ENCODE assay signal across 30 cellular contexts in the genomic region with DNA sequence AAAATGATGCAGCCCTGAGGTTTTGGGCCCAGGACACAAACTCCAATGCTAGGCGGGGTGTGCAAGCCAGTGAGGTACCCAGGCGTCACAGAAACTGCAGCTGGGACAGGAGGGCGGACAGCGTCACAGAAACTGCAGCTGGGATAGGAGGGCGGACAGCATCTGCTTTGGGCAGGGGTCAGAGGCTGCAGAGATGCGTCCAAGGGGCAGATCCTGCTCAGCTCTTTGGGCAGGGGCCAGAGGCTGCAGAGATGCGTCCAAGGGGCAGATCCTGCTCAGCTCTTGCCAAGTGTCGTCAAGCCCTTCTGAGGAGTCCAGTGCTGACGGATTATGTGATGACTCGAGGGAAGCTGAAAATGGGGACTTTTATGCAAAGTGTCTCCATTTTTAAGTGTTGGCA. TPM values are rescaled to one million over a fixed set of nuclear protein-coding genes. Genes with fewer than 3 reads are reported as not detected.
"Had no signal": no experiment of that assay in that cellular context is flagged by ENCODE, and none has a peak within 500 bp of the region (broad histone marks: within the 10 kb centered on the region; RNA-seq: fewer than 3 reads in every experiment).

No MANE protein-coding gene starts in this region.

- H3K9ac ChIP-seq: parathyroid adenoma had no signal

- H3K36me3 Mint-ChIP-seq: activated CD4-positive, alpha-beta memory T cell treated with anti-CD3 and anti-CD28 coated beads for 36 hours; activated naive CD4-positive, alpha-beta T cell treated with anti-CD3 and anti-CD28 coated beads, Interleukin-2, amount 10 ng/mL, durations not matched to agents 7 days and 5 days; activated naive CD8-positive, alpha-beta T cell treated with anti-CD3 and anti-CD28 coated beads, Interleukin-2, amount 10 ng/mL, durations not matched to agents 7 days and 5 days; type B pancreatic cell had no signal

- H3K27me3 Mint-ChIP-seq: activated CD4-positive, alpha-beta memory T cell treated with anti-CD3 and anti-CD28 coated beads for 36 hours; activated CD4-positive, alpha-beta T cell treated with anti-CD3 and anti-CD28 coated beads, Interleukin-2, amount 10 ng/mL, durations not matched to agents 24 days and 14 days; activated naive CD4-positive, alpha-beta T cell treated with anti-CD3 and anti-CD28 coated beads, Interleukin-2, amount 10 ng/mL, durations not matched to agents 7 days and 5 days; activated naive CD8-positive, alpha-beta T cell treated with anti-CD3 and anti-CD28 coated beads, Interleukin-2, amount 10 ng/mL, durations not matched to agents 7 days and 5 days; dendritic cell treated with granulocyte-macrophage colony-stimulating factor and Interleukin-4, amounts not matched to agents 40 ng/mL and 50 ng/mL, for 4 days had no signal

- DNase-seq: activated CD4-positive, alpha-beta memory T cell treated with anti-CD3 and anti-CD28 coated beads for 36 hours; activated CD4-positive, alpha-beta T cell treated with anti-CD3 and anti-CD28 coated beads, Interleukin-2, amount 10 ng/mL, durations not matched to agents 24 days and 14 days; activated CD4-positive, CD25-positive, alpha-beta regulatory T cell treated with anti-CD3 and anti-CD28 coated beads, Interleukin-2, amount 50 U/mL, for 72 hours; activated CD8-positive, alpha-beta memory T cell treated with anti-CD3 and anti-CD28 coated beads, Interleukin-2, amount 50 U/mL, for 4 hours; activated gamma-delta T cell; activated naive CD4-positive, alpha-beta T cell treated with anti-CD3 and anti-CD28 coated beads, Interleukin-2, amount 10 ng/mL, durations not matched to agents 7 days and 5 days; activated naive CD8-positive, alpha-beta T cell treated with anti-CD3 and anti-CD28 coated beads, Interleukin-2, amount 10 ng/mL, durations not matched to agents 7 days and 5 days; activated T-cell treated with anti-CD3 and anti-CD28 coated beads, Interleukin-2, amount 50 U/mL, for 1 hour; central memory CD4-positive, alpha-beta T cell; endodermal cell; foreskin keratinocyte; hippocampal formation; mucosa of descending colon; stimulated activated CD4-positive, alpha-beta T cell treated with anti-CD3 and anti-CD28 coated beads, Interleukin-12 subunit alpha, Interleukin-12 subunit beta, amount 100 ng/mL, for 4 hours; stimulated activated CD4-positive, alpha-beta T cell treated with anti-CD3 and anti-CD28 coated beads, Interleukin-4, amount 100 ng/mL, for 1 hour; stimulated activated naive CD8-positive, alpha-beta T cell treated with anti-CD3 and anti-CD28 coated beads, Interleukin-15, Interleukin-2, amounts not matched to agents 100 U/mL and 50 U/mL, for 24 hours; T-helper 2 cell had no signal

- H3K36me3 ChIP-seq: right lobe of liver, thoracic aorta had no signal

- H3K27ac Mint-ChIP-seq: activated CD4-positive, alpha-beta memory T cell treated with anti-CD3 and anti-CD28 coated beads for 36 hours; activated CD4-positive, alpha-beta T cell treated with anti-CD3 and anti-CD28 coated beads, Interleukin-2, amount 10 ng/mL, durations not matched to agents 24 days and 14 days; activated naive CD4-positive, alpha-beta T cell treated with anti-CD3 and anti-CD28 coated beads, Interleukin-2, amount 10 ng/mL, durations not matched to agents 7 days and 5 days; activated naive CD8-positive, alpha-beta T cell treated with anti-CD3 and anti-CD28 coated beads, Interleukin-2, amount 10 ng/mL, durations not matched to agents 7 days and 5 days; dendritic cell treated with granulocyte-macrophage colony-stimulating factor and Interleukin-4, amounts not matched to agents 40 ng/mL and 50 ng/mL, for 4 days; endodermal cell; nephron; type B pancreatic cell had no signal

- H2AFZ ChIP-seq: parathyroid adenoma had no signal

- H3K79me2 ChIP-seq: parathyroid adenoma had no signal

- H3K4me3 Mint-ChIP-seq: activated CD4-positive, alpha-beta memory T cell treated with anti-CD3 and anti-CD28 coated beads for 36 hours; activated CD4-positive, alpha-beta T cell treated with anti-CD3 and anti-CD28 coated beads, Interleukin-2, amount 10 ng/mL, durations not matched to agents 24 days and 14 days; activated naive CD4-positive, alpha-beta T cell treated with anti-CD3 and anti-CD28 coated beads, Interleukin-2, amount 10 ng/mL, durations not matched to agents 7 days and 5 days; activated naive CD8-positive, alpha-beta T cell treated with anti-CD3 and anti-CD28 coated beads, Interleukin-2, amount 10 ng/mL, durations not matched to agents 7 days and 5 days; dendritic cell treated with granulocyte-macrophage colony-stimulating factor and Interleukin-4, amounts not matched to agents 40 ng/mL and 50 ng/mL, for 4 days; endodermal cell; nephron; type B pancreatic cell had no signal

- H3K9me3 ChIP-seq: mucosa of descending colon, right lobe of liver, thoracic aorta had no signal

- H3K27ac ChIP-seq: foreskin keratinocyte, parathyroid adenoma, right lobe of liver, thoracic aorta had no signal

- H3K4me1 Mint-ChIP-seq: activated CD4-positive, alpha-beta T cell treated with anti-CD3 and anti-CD28 coated beads, Interleukin-2, amount 10 ng/mL, durations not matched to agents 24 days and 14 days; activated naive CD4-positive, alpha-beta T cell treated with anti-CD3 and anti-CD28 coated beads, Interleukin-2, amount 10 ng/mL, durations not matched to agents 7 days and 5 days; activated naive CD8-positive, alpha-beta T cell treated with anti-CD3 and anti-CD28 coated beads, Interleukin-2, amount 10 ng/mL, durations not matched to agents 7 days and 5 days had no signal

- ATAC-seq: esophagus mucosa; foreskin keratinocyte; mucosa of descending colon; right lobe of liver; stimulated activated naive CD8-positive, alpha-beta T cell treated with anti-CD3 and anti-CD28 coated beads, Interleukin-15, Interleukin-2, amounts not matched to agents 100 U/mL and 50 U/mL, for 24 hours had no signal

- H3K9me3 Mint-ChIP-seq: activated CD4-positive, alpha-beta memory T cell treated with anti-CD3 and anti-CD28 coated beads for 36 hours; activated CD4-positive, alpha-beta T cell treated with anti-CD3 and anti-CD28 coated beads, Interleukin-2, amount 10 ng/mL, durations not matched to agents 24 days and 14 days; activated naive CD4-positive, alpha-beta T cell treated with anti-CD3 and anti-CD28 coated beads, Interleukin-2, amount 10 ng/mL, durations not matched to agents 7 days and 5 days; activated naive CD8-positive, alpha-beta T cell treated with anti-CD3 and anti-CD28 coated beads, Interleukin-2, amount 10 ng/mL, durations not matched to agents 7 days and 5 days; dendritic cell treated with granulocyte-macrophage colony-stimulating factor and Interleukin-4, amounts not matched to agents 40 ng/mL and 50 ng/mL, for 4 days; endodermal cell; nephron; type B pancreatic cell had no signal

- H3K4me1 ChIP-seq: foreskin keratinocyte, parathyroid adenoma, right lobe of liver had no signal

- H3K27me3 ChIP-seq: foreskin keratinocyte, right lobe of liver had no signal

- H3K4me3 ChIP-seq: mucosa of descending colon, right lobe of liver, skin epidermis, thoracic aorta had no signal

RNA-seq across cellular contexts. Expression of a gene that starts 43.9 kb away (rescaled TPM):
- total RNA-seq: activated CD4-positive, alpha-beta memory T cell treated with anti-CD3 and anti-CD28 coated beads for 36 hours; activated CD4-positive, alpha-beta T cell treated with anti-CD3 and anti-CD28 coated beads, Interleukin-2, amount 10 ng/mL, durations not matched to agents 24 days and 14 days; activated CD8-positive, alpha-beta memory T cell treated with anti-CD3 and anti-CD28 coated beads for 36 hours; activated naive CD8-positive, alpha-beta T cell treated with anti-CD3 and anti-CD28 coated beads, Interleukin-2, amount 10 ng/mL, durations not matched to agents 7 days and 5 days; astrocyte; endodermal cell; esophagus mucosa; foreskin keratinocyte; lung microvascular endothelial cell; myocyte; right lobe of liver had no signal
- polyA plus RNA-seq: foreskin keratinocyte, keratinocyte had no signal
